13 cellular contexts compared by ENCODE assay signal in the genomic region with DNA sequence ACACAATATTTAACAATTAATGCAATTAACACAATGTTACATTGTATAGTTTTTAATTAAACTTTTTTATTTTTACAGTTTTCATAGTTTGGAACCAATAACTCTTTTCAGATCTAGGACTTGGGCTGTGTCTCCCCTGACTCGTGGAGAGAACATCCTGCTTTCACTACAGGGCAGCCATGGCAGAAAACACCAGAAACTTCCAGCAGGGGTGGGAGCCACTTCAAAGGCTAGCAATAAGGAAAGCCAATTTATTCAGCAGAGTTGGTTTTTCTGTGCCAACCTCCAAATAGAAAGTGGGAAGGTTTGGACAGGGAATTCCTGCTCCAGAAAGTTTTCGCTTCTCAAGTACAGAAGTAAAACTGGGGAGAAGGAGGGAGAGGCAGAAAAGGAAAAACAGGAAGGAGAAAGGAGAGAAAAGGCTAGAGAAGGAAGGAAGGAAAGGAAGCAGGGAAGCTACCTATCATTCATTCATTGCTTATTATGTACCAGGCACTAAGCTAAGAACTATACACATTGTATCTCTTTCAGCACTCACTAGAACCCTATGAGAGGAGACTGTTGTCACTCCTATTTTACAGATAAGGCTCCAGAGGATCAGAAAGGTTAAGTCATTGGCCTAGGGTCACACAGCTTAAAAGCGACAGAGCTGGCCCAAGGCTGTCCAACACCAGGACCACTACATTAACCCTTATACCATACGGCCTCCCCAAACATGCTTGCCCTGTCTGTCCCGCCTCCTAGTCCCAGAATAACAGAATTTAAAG. TPM values are rescaled to one million over a fixed set of nuclear protein-coding genes. Genes with fewer than 3 reads are reported as not detected.
A peak's percentile ranks its signal among the peaks of the same experiment; 100 is the strongest.
DNase-seq lines count a peak whose midpoint lies in the region; TF ChIP-seq lines count a peak whose summit lies in the region.
"Had no signal": no experiment of that assay in that cellular context is flagged by ENCODE, and none has a peak within 500 bp of the region (broad histone marks: within the 10 kb centered on the region; RNA-seq: fewer than 3 reads in every experiment).

No MANE protein-coding gene starts in this region.

- H3K23ac ChIP-seq in neuronal stem cell (ENCODE audit: low read depth, low read length, poor library complexity): no peak overlapping the region

- intact Hi-C loops in dendritic cell treated with granulocyte-macrophage colony-stimulating factor and Interleukin-4, amounts not matched to agents 40 ng/mL and 50 ng/mL, for 4 days (cut with micrococcal nuclease): no loop called here

- no peaks in the 10 kb centered on the region for H3K36me3 Mint-ChIP-seq in dendritic cell treated with granulocyte-macrophage colony-stimulating factor and Interleukin-4, amounts not matched to agents 40 ng/mL and 50 ng/mL, for 4 days (ENCODE audit: low read depth)

- peaks cover 13% of the 10 kb centered on the region for H3K4me1 Mint-ChIP-seq in dendritic cell treated with granulocyte-macrophage colony-stimulating factor and Interleukin-4, amounts not matched to agents 40 ng/mL and 50 ng/mL, for 4 days (ENCODE audit: low read depth)
- H3K4me1 Mint-ChIP-seq: activated CD4-positive, alpha-beta T cell treated with anti-CD3 and anti-CD28 coated beads, Interleukin-2, amount 10 ng/mL, durations not matched to agents 7 days and 5 days had no signal

- no peak overlapping the region for H3K4me2 ChIP-seq in neuronal stem cell (ENCODE audit: insufficient read depth, low read length, poor library complexity, severe bottlenecking)

- H3K79me1 ChIP-seq in neuronal stem cell (ENCODE audit: low read depth, low read length): no peaks in the 10 kb centered on the region

- no peak overlapping the region for H4K8ac ChIP-seq in neuronal stem cell (ENCODE audit: low read depth, low read length)

- peaks cover 0 to 1% of the 10 kb centered on the region in 2 donors for H3K9me3 ChIP-seq in neuronal stem cell (replicated peaks in 1 of 2; ENCODE audit: control insufficient read depth in 2 of 2, insufficient read depth in 1 of 2, low read depth in 1 of 2, low read length in 2 of 2)
- H3K9me3 ChIP-seq: HAP-1 had no signal

- no peak overlapping the region for H4K91ac ChIP-seq in neuronal stem cell (ENCODE audit: low read depth, low read length, poor library complexity)

- no peak overlapping the region for H2BK120ac ChIP-seq in neuronal stem cell (ENCODE audit: low read depth, low read length)

- H2AK5ac ChIP-seq in neuronal stem cell (ENCODE audit: low read depth, low read length): no peak overlapping the region

- no peak overlapping the region for H3K4ac ChIP-seq in neuronal stem cell (ENCODE audit: low read length)

- no peak overlapping the region for H3K27ac ChIP-seq in neuronal stem cell (replicated peaks; ENCODE audit: low read length)
- H3K27ac ChIP-seq: 22Rv1 had no signal

- no CpG with 5 or more reads among the region's 5 CpGs for whole genome bisulfite sequencing in neuronal stem cell (ENCODE audit: extremely low coverage in 2 of 2, insufficient read length in 2 of 2, insufficient replicate concordance in 1 of 2), 2 donors

- peak; percentile 16 for DNase-seq in DMS 273 (lab: John Stamatoyannopoulos, UW; ENCODE audit: unreplicated experiment)
- DNase-seq in DMS 273 treated with DMSO at 0.1 percent for 48 hours (lab: John Stamatoyannopoulos, UW): no peak
- peak; percentile 36 for DNase-seq in NCI-H69 (lab: John Stamatoyannopoulos, UW)
- no peak for DNase-seq in neuronal stem cell (ENCODE audit: low spot score)
- no peak for DNase-seq in dedifferentiated amniotic fluid mesenchymal stem cell (ENCODE audit: extremely low spot score)
- DNase-seq in NCI-H748 treated with DMSO at 0.1 percent for 48 hours (lab: John Stamatoyannopoulos, UW): no peak
- no peak for DNase-seq in HEK293T (ENCODE audit: extremely low spot score)
- DNase-seq: activated CD4-positive, alpha-beta T cell treated with anti-CD3 and anti-CD28 coated beads, Interleukin-2, amount 10 ng/mL, durations not matched to agents 7 days and 5 days; NCI-H1092 treated with DMSO at 0.1 percent for 48 hours; T-helper 2 cell had no signal

- H3K4me3 ChIP-seq in neuronal stem cell (ENCODE audit: low read length in 2 of 2): no peak overlapping the region
- H3K4me3 ChIP-seq: HAP-1 had no signal

- CTCF ChIA-PET in HEK293T (lab: Yijun Ruan, JAX): interaction anchor here (0.6 kb wide), 1 partner anchor 10 kb away, joined by 3 read pairs; no protein-coding TSS in a partner anchor

- no peaks in the 10 kb centered on the region for H3K27me3 Mint-ChIP-seq in dendritic cell treated with granulocyte-macrophage colony-stimulating factor and Interleukin-4, amounts not matched to agents 40 ng/mL and 50 ng/mL, for 4 days

- H3K27ac Mint-ChIP-seq in dendritic cell treated with granulocyte-macrophage colony-stimulating factor and Interleukin-4, amounts not matched to agents 40 ng/mL and 50 ng/mL, for 4 days: peak overlapping the region; percentile 31
- H3K27ac Mint-ChIP-seq: activated CD4-positive, alpha-beta T cell treated with anti-CD3 and anti-CD28 coated beads, Interleukin-2, amount 10 ng/mL, durations not matched to agents 7 days and 5 days had no signal

- H3K4me1 ChIP-seq in neuronal stem cell (ENCODE audit: control insufficient read depth in 2 of 2, insufficient read depth in 1 of 2, low read depth in 1 of 2, low read length in 2 of 2): no peaks in the 10 kb centered on the region
- H3K4me1 ChIP-seq: HAP-1 had no signal

- no peaks in the 10 kb centered on the region for H3K27me3 ChIP-seq in neuronal stem cell (ENCODE audit: control insufficient read depth in 3 of 3, insufficient read depth in 3 of 3, low read depth in 1 of 3, low read length in 3 of 3)

- no peak overlapping the region for H3K14ac ChIP-seq in neuronal stem cell (ENCODE audit: low read length)

- no peak overlapping the region for H3K4me3 Mint-ChIP-seq in dendritic cell treated with granulocyte-macrophage colony-stimulating factor and Interleukin-4, amounts not matched to agents 40 ng/mL and 50 ng/mL, for 4 days
- H3K4me3 Mint-ChIP-seq: activated CD4-positive, alpha-beta T cell treated with anti-CD3 and anti-CD28 coated beads, Interleukin-2, amount 10 ng/mL, durations not matched to agents 7 days and 5 days had no signal

- no peak overlapping the region for H2BK15ac ChIP-seq in neuronal stem cell (ENCODE audit: low read length)

- no peaks in the 10 kb centered on the region for H3K9me3 Mint-ChIP-seq in dendritic cell treated with granulocyte-macrophage colony-stimulating factor and Interleukin-4, amounts not matched to agents 40 ng/mL and 50 ng/mL, for 4 days
- H3K9me3 Mint-ChIP-seq: activated CD4-positive, alpha-beta T cell treated with anti-CD3 and anti-CD28 coated beads, Interleukin-2, amount 10 ng/mL, durations not matched to agents 7 days and 5 days had no signal

- peak overlapping the region; percentile 17 for H2AFZ ChIP-seq in neuronal stem cell (ENCODE audit: low read length)

- H3K18ac ChIP-seq in neuronal stem cell (ENCODE audit: low read length): no peak overlapping the region

- no peak overlapping the region for H2BK12ac ChIP-seq in neuronal stem cell (ENCODE audit: low read length)

- POLR2A ChIA-PET in HEK293T (lab: Yijun Ruan, JAX): no interaction called here

- H3K9ac ChIP-seq in neuronal stem cell (ENCODE audit: low read depth, low read length, poor library complexity): no peak overlapping the region

- H2BK5ac ChIP-seq in neuronal stem cell (ENCODE audit: low read length): no peak overlapping the region

- H3K36me3 ChIP-seq in neuronal stem cell (replicated peaks in 1 of 2; ENCODE audit: control insufficient read depth in 2 of 2, insufficient read depth in 2 of 2, low read length in 2 of 2): no peaks in the 10 kb centered on the region
- H3K36me3 ChIP-seq: HAP-1 had no signal

TF ChIP-seq in HEK293T, 16 proteins besides CTCF, POLR2A, EP300 and RAD21:
- TF ChIP-seq ARNT (IDR thresholded peaks at IDR 0.05): no peak
- no peak for TF ChIP-seq FOXM1 (IDR thresholded peaks at IDR 0.05; ENCODE audit: borderline replicate concordance)
- no peak for TF ChIP-seq BHLHE40 (IDR thresholded peaks at IDR 0.05; ENCODE audit: borderline replicate concordance)
- TF ChIP-seq, protein P1, sequence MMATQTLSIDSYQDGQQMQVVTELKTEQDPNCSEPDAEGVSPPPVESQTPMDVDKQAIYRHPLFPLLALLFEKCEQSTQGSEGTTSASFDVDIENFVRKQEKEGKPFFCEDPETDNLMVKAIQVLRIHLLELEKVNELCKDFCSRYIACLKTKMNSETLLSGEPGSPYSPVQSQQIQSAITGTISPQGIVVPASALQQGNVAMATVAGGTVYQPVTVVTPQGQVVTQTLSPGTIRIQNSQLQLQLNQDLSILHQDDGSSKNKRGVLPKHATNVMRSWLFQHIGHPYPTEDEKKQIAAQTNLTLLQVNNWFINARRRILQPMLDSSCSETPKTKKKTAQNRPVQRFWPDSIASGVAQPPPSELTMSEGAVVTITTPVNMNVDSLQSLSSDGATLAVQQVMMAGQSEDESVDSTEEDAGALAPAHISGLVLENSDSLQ (IDR thresholded peaks at IDR 0.05): no peak
- TF ChIP-seq ELF4 (IDR thresholded peaks at IDR 0.05): no peak
- no peak for TF ChIP-seq SUZ12 (IDR thresholded peaks at IDR 0.05)
- TF ChIP-seq FOXK2 (IDR thresholded peaks at IDR 0.05): no peak
- TF ChIP-seq L3MBTL2 (conservative IDR thresholded peaks at IDR 0.05): no peak
TF ChIP-seq in HEK293T: peak in this region for 0.

RNA-seq across cellular contexts. Expression of a gene that starts 54.8 kb away (rescaled TPM):
- 8.4 TPM for polyA plus RNA-seq in neuronal stem cell (2013, experiment 1 of 2)
- polyA plus RNA-seq in neuronal stem cell (2013, experiment 2 of 2): 8.8 TPM

Comparison
In these comparisons a context has a peak if more than half of its experiments do, and no peak if none do; other contexts are left out.
1. DNase-seq: peak in DMS 273 (single experiment) and NCI-H69 (single experiment); none in DMS 273 treated with DMSO at 0.1 percent for 48 hours (single experiment), neuronal stem cell (single experiment), dedifferentiated amniotic fluid mesenchymal stem cell (single experiment), NCI-H748 treated with DMSO at 0.1 percent for 48 hours (single experiment) and HEK293T (single experiment).